Comparison of ENCODE assay signal across 1 cellular context in the genomic region with DNA sequence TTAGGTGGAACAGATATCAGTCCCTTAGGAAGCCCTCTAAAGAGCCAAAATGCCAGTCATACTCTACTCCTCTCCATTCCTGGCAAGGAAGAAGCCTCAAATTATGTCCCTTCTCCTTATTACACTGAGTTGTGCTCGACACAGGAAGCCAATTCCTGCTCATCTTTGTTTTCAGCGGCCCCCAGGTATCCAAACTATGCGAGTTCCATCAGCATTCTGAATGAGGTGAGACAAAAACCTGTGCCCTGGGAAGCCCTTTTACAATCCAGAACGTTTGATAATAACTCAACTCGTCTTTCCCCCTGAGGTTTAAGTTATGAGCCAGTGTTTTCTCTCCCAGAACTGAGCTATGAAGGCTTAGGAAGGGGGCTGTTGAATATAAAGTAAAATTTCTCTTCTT.
TF ChIP-seq lines count a peak whose summit lies in the region.

No MANE protein-coding gene starts in this region.

TF ChIP-seq in GM23338, 12 proteins besides CTCF, POLR2A, EP300 and RAD21:
- TF ChIP-seq, protein P1, sequence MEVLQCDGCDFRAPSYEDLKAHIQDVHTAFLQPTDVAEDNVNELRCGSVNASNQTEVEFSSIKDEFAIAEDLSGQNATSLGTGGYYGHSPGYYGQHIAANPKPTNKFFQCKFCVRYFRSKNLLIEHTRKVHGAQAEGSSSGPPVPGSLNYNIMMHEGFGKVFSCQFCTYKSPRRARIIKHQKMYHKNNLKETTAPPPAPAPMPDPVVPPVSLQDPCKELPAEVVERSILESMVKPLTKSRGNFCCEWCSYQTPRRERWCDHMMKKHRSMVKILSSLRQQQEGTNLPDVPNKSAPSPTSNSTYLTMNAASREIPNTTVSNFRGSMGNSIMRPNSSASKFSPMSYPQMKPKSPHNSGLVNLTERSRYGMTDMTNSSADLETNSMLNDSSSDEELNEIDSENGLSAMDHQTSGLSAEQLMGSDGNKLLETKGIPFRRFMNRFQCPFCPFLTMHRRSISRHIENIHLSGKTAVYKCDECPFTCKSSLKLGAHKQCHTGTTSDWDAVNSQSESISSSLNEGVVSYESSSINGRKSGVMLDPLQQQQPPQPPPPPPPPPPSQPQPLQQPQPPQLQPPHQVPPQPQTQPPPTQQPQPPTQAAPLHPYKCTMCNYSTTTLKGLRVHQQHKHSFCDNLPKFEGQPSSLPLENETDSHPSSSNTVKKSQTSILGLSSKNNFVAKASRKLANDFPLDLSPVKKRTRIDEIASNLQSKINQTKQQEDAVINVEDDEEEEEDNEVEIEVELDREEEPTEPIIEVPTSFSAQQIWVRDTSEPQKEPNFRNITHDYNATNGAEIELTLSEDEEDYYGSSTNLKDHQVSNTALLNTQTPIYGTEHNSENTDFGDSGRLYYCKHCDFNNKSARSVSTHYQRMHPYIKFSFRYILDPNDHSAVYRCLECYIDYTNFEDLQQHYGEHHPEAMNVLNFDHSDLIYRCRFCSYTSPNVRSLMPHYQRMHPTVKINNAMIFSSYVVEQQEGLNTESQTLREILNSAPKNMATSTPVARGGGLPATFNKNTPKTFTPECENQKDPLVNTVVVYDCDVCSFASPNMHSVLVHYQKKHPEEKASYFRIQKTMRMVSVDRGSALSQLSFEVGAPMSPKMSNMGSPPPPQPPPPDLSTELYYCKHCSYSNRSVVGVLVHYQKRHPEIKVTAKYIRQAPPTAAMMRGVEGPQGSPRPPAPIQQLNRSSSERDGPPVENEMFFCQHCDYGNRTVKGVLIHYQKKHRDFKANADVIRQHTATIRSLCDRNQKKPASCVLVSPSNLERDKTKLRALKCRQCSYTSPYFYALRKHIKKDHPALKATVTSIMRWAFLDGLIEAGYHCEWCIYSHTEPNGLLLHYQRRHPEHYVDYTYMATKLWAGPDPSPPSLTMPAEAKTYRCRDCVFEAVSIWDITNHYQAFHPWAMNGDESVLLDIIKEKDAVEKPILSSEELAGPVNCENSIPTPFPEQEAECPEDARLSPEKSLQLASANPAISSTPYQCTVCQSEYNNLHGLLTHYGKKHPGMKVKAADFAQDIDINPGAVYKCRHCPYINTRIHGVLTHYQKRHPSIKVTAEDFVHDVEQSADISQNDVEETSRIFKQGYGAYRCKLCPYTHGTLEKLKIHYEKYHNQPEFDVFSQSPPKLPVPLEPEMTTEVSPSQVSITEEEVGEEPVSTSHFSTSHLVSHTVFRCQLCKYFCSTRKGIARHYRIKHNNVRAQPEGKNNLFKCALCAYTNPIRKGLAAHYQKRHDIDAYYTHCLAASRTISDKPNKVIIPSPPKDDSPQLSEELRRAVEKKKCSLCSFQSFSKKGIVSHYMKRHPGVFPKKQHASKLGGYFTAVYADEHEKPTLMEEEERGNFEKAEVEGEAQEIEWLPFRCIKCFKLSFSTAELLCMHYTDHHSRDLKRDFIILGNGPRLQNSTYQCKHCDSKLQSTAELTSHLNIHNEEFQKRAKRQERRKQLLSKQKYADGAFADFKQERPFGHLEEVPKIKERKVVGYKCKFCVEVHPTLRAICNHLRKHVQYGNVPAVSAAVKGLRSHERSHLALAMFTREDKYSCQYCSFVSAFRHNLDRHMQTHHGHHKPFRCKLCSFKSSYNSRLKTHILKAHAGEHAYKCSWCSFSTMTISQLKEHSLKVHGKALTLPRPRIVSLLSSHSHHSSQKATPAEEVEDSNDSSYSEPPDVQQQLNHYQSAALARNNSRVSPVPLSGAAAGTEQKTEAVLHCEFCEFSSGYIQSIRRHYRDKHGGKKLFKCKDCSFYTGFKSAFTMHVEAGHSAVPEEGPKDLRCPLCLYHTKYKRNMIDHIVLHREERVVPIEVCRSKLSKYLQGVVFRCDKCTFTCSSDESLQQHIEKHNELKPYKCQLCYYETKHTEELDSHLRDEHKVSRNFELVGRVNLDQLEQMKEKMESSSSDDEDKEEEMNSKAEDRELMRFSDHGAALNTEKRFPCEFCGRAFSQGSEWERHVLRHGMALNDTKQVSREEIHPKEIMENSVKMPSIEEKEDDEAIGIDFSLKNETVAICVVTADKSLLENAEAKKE (CRISPR knock-in tag; IDR thresholded peaks at IDR 0.05), result no peak
- 0 out of 2 replicates have a peak, but pooled peaks have one; percentile 50 for TF ChIP-seq NANOG (IDR thresholded peaks at IDR 0.05; ENCODE audit: borderline replicate concordance)
TF ChIP-seq in GM23338: peak in this region for 1.
